10 cellular contexts compared by ENCODE assay signal in genomic region chr5:179852993-179853547, GRCh38. TPM values are rescaled to one million over a fixed set of nuclear protein-coding genes. Genes with fewer than 3 reads are reported as not detected.
DNase-seq lines count a peak whose midpoint lies in the region; ATAC-seq and TF ChIP-seq lines count a peak whose summit lies in the region.
"Had no signal": no experiment of that assay in that cellular context is flagged by ENCODE, and none has a peak within 500 bp of the region (broad histone marks: within the 10 kb centered on the region; RNA-seq: fewer than 3 reads in every experiment).

No MANE protein-coding gene starts in this region.

- intact Hi-C loops in aorta (cut with DNase I): loop anchor here in 1 of 2 donors (10.0 kb wide), 1 partner anchor 48 kb away; the partner anchor contains the start of gene MGAT4B

- H3K27me3 ChIP-seq in aorta (ENCODE audit: control insufficient read depth in 1 of 2, insufficient read depth in 2 of 2, low read length in 1 of 2): no peaks in the 10 kb centered on the region

- CTCF ChIA-PET in RWPE1 (lab: Yijun Ruan, JAX): no interaction called here

- 89 to 92% methylated on average over 8 of the region's 8 CpGs for WGBS in aorta, 2 donors

- POLR2A ChIA-PET in RWPE1 (lab: Yijun Ruan, JAX; ENCODE audit: low non-redundant PET): no interaction called here

- no peak overlapping the region for H3K4me3 ChIP-seq in aorta (ENCODE audit: low read length in 2 of 2)

- DNase-seq in GM20000 (ENCODE audit: low spot score) (peak; percentile 60), RWPE1 (ENCODE audit: low spot score) (no peak), cerebellar nuclear complex (lab: John Stamatoyannopoulos, UW) (no peak), OCI-M1 (lab: John Stamatoyannopoulos, UW) (no peak), aorta (no peak)
- DNase-seq in activated CD4-positive, alpha-beta T cell treated with anti-CD3 and anti-CD28 coated beads, Interleukin-2, amount 50 U/mL, for 4 hours: no peak
- DNase-seq: kidney glomerular epithelial cell, NCI-H69 had no signal

- H3K9me3 ChIP-seq in aorta (ENCODE audit: control insufficient read depth, low read length): no peaks in the 10 kb centered on the region

- H3K4me1 ChIP-seq in aorta (ENCODE audit: control insufficient read depth in 1 of 2, insufficient read depth in 2 of 2, low read length in 2 of 2): no peaks in the 10 kb centered on the region

- peaks cover 0 to 9% of the 10 kb centered on the region in 2 donors for H3K36me3 ChIP-seq in aorta (ENCODE audit: control insufficient read depth in 1 of 2, insufficient read depth in 2 of 2, low read length in 1 of 2)

- H3K27ac ChIP-seq in RWPE1 (peak overlapping the region; percentile 21; the same call in 1 of the 2 replicates), aorta (ENCODE audit: low read depth in 1 of 2, low read length in 2 of 2) (no peak overlapping the region)

- ATAC-seq in GM18498 (IDR thresholded peaks at IDR 0.05; ENCODE audit: unreplicated experiment) (peak; percentile 88), HG03060 (IDR thresholded peaks at IDR 0.05; ENCODE audit: low read depth, unreplicated experiment) (peak; percentile 88), aorta (ENCODE audit: low FRiP score) (no peak)

- TF ChIP-seq CTCF in GM20000 (IDR thresholded peaks at IDR 0.05; ENCODE audit: extremely low read depth, missing control alignments) (no peak), RWPE1 (conservative IDR thresholded peaks at IDR 0.05; ENCODE audit: low read depth) (no peak)

RNA-seq across cellular contexts. Expression of gene MRNIP, which starts 5.5 kb away (rescaled TPM):
- 10 to 100 TPM; 22.9 to 46.6 TPM for total RNA-seq in aorta
- 100 to 1,000 TPM in 1 of 2 donors, 10 to 100 TPM in 1; 24.2 to 103 TPM for polyA plus RNA-seq in aorta

RNA-seq across cellular contexts. Expression of gene SQSTM1, which starts 32.4 kb away (rescaled TPM):
- 100 to 1,000 TPM; 333 to 404 TPM for total RNA-seq in aorta
- polyA plus RNA-seq in aorta: 100 to 1,000 TPM; 152 to 358 TPM

RNA-seq across cellular contexts. Expression of gene MGAT4B, which starts 46.4 kb away (rescaled TPM):
- 10 to 100 TPM; 56.0 to 78.8 TPM for total RNA-seq in aorta
- 10 to 100 TPM; 74.6 to 77.3 TPM for polyA plus RNA-seq in aorta

RNA-seq across cellular contexts. Expression of gene TBC1D9B, which starts 54.6 kb away (rescaled TPM):
- total RNA-seq in aorta: 100 to 1,000 TPM in 1 of 2 donors, 10 to 100 TPM in 1; 90.0 to 120 TPM
- polyA plus RNA-seq in aorta: 10 to 100 TPM; 32.1 to 60.2 TPM

RNA-seq across cellular contexts. Expression of gene LTC4S, which starts 59.3 kb away (rescaled TPM):
- total RNA-seq in aorta: 10 to 100 TPM; 16.1 to 34.7 TPM
- 1 to 10 TPM; 6.6 to 9.3 TPM for polyA plus RNA-seq in aorta
